Comparison of ENCODE assay signal across 8 cellular contexts in genomic region chr15:44545934-44546802, GRCh38. TPM values are rescaled to one million over a fixed set of nuclear protein-coding genes. Genes with fewer than 3 reads are reported as not detected.
A peak's percentile ranks its signal among the peaks of the same experiment; 100 is the strongest.
DNase-seq lines count a peak whose midpoint lies in the region; ATAC-seq and TF ChIP-seq lines count a peak whose summit lies in the region.

No MANE protein-coding gene starts in this region.

- no peaks in the 10 kb centered on the region for H3K27me3 Mint-ChIP-seq in central memory CD8-positive, alpha-beta T cell

- H3K4me1 ChIP-seq in GM23248 (ENCODE audit: insufficient read depth) = peaks cover 30% of the 10 kb centered on the region
- no peaks in the 10 kb centered on the region for H3K4me1 ChIP-seq in parathyroid adenoma

- no peaks in the 10 kb centered on the region for H3K9me3 Mint-ChIP-seq in central memory CD8-positive, alpha-beta T cell

- H2AFZ ChIP-seq in GM23248 (no peak overlapping the region), parathyroid adenoma (no peak overlapping the region)

- H3K36me3 ChIP-seq in GM23248 (ENCODE audit: low read depth) (peaks cover 3% of the 10 kb centered on the region), parathyroid adenoma (ENCODE audit: control insufficient read depth, insufficient read depth, low read length) (no peaks in the 10 kb centered on the region)

- H3K27me3 ChIP-seq in GM23248 (replicated peaks; ENCODE audit: insufficient read depth) = no peaks in the 10 kb centered on the region
- H3K27me3 ChIP-seq in parathyroid adenoma (ENCODE audit: control insufficient read depth, insufficient read depth, low read length) = no peaks in the 10 kb centered on the region

- in situ Hi-C loops in GM23248 (cut with MboI) = no loop called here

- TF ChIP-seq CTCF in GM12865 (IDR thresholded peaks at IDR 0.05; ENCODE audit: insufficient read depth, low read depth, low read length, missing control alignments) = peak; percentile 17
- no peak for TF ChIP-seq CTCF in parathyroid adenoma (IDR thresholded peaks at IDR 0.05)

- H3K9me2 ChIP-seq in GM23248 (ENCODE audit: insufficient read depth) = no peaks in the 10 kb centered on the region

- peak; percentile 78 for DNase-seq in GM12865 (ENCODE audit: low read depth)
- peak; percentile 82 for DNase-seq in GM23248
- DNase-seq in OCI-M1 (lab: John Stamatoyannopoulos, UW) = peak; percentile 36
- DNase-seq in central memory CD8-positive, alpha-beta T cell (ENCODE audit: low spot score in 2 of 2) = no peak
- DNase-seq in HUDEP-2 (lab: John Stamatoyannopoulos, UW; ENCODE audit: unreplicated experiment in 76 of 76) = no peak
- DNase-seq in NCI-H446 treated with DMSO at 0.1 percent for 48 hours (lab: John Stamatoyannopoulos, UW) = no peak

- H3K4me3 ChIP-seq in GM12865 (ENCODE audit: low read depth, low read length) = peak overlapping the region; percentile 32
- peak overlapping the region; percentile 3; the same call in 1 of the 2 replicates for H3K4me3 ChIP-seq in GM23248
- no peak overlapping the region for H3K4me3 ChIP-seq in parathyroid adenoma (ENCODE audit: low read depth, low read length)

- H3K9ac ChIP-seq in GM23248 = peak overlapping the region; percentile 36; the same call in 1 of the 2 replicates
- H3K9ac ChIP-seq in parathyroid adenoma = no peak overlapping the region

- no peaks in the 10 kb centered on the region for H4K20me1 ChIP-seq in GM23248 (ENCODE audit: insufficient read depth)

- H3K27ac Mint-ChIP-seq in central memory CD8-positive, alpha-beta T cell (ENCODE audit: low read depth) = peak overlapping the region; percentile 49

- peaks cover 33% of the 10 kb centered on the region for H3F3A ChIP-seq in GM23248 (ENCODE audit: insufficient read depth)

- peak overlapping the region; percentile 14 for H3K4me3 Mint-ChIP-seq in central memory CD8-positive, alpha-beta T cell

- peaks cover 60% of the 10 kb centered on the region for H3K4me1 Mint-ChIP-seq in central memory CD8-positive, alpha-beta T cell

- H3K79me2 ChIP-seq in GM23248 (ENCODE audit: insufficient read depth) (peaks cover 100% of the 10 kb centered on the region), parathyroid adenoma (peaks cover 18% of the 10 kb centered on the region)

- peaks cover 26% of the 10 kb centered on the region for H3K36me3 Mint-ChIP-seq in central memory CD8-positive, alpha-beta T cell (ENCODE audit: insufficient read depth)

- WGBS in GM23248 (ENCODE audit: low coverage in 1 of 2, low lambda C conversion rate in 2 of 2, missing lambda C conversion rate in 2 of 2), 2 experiments = 50% methylated on average over 5 of the region's 5 CpGs

- H3K9me3 ChIP-seq in GM23248 (ENCODE audit: low read depth) = no peaks in the 10 kb centered on the region
- no peaks in the 10 kb centered on the region for H3K9me3 ChIP-seq in parathyroid adenoma (ENCODE audit: control insufficient read depth, low read length)

- H3K4me2 ChIP-seq in GM23248 (ENCODE audit: unreplicated experiment) (peak overlapping the region; percentile 70), parathyroid adenoma (ENCODE audit: low read length) (peak overlapping the region; percentile 40)

- H3K27ac ChIP-seq in GM23248 (peak overlapping the region; percentile 58), parathyroid adenoma (no peak overlapping the region)

- peak; percentile 86 for ATAC-seq in central memory CD8-positive, alpha-beta T cell (replicated peaks; ENCODE audit: extremely low read depth, poor library complexity, severe bottlenecking)
- no peak for ATAC-seq in GM19328 (IDR thresholded peaks at IDR 0.05; ENCODE audit: unreplicated experiment)

RNA-seq across cellular contexts. Expression of gene EIF3J, which starts 9.2 kb away (rescaled TPM):
- 25.2 and 37.8 TPM in 2 replicates for total RNA-seq in GM23248 (2014; rRNA removed; shearing (Covaris generic))
- polyA plus RNA-seq in GM23248 (2016; fragmentation: Nextera tagmentation; extraction: Ambion mirVana) = 35.9 and 38.4 TPM in 2 replicates

Comparison
In these comparisons a context has a peak if more than half of its experiments do, and no peak if none do; other contexts are left out.
1. DNase-seq: peak in GM12865 (single experiment), GM23248 (single experiment) and OCI-M1 (single experiment); none in central memory CD8-positive, alpha-beta T cell (0 of 2), HUDEP-2 (0 of 76) and NCI-H446 treated with DMSO at 0.1 percent for 48 hours (single experiment).